In the genomic region with DNA sequence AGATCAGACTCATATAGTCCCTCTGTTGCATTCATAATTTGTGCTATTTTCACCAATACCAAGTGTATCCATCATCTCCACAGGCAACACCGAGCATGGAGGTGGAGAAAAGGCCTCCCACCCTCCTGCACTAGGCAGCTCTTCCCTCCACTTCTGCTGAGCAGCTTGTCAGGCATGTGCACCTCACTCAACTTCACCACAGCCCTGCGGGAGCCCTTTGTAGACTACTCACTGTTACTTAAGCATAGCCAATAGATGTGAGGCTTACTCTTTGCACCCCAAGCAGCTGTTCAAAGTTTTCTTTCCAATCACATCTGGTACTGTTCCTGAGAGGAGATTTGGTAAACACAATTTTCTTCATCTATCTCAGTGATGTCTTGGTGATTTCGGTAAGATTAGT, we compare ENCODE assay signal across 1 cellular context.
TF ChIP-seq lines count a peak whose summit lies in the region.

No MANE protein-coding gene starts in this region.

TF ChIP-seq in HepG2, 621 proteins besides CTCF, POLR2A, EP300 and RAD21 (continued from another document):
- TF ChIP-seq NRL (CRISPR knock-in tag; IDR thresholded peaks at IDR 0.05; ENCODE audit: borderline replicate concordance) (no peak), ZSCAN12 (CRISPR knock-in tag; IDR thresholded peaks at IDR 0.05) (no peak), ZBTB21 (CRISPR knock-in tag; IDR thresholded peaks at IDR 0.05) (no peak), ZNF432 (CRISPR knock-in tag; IDR thresholded peaks at IDR 0.05; ENCODE audit: borderline replicate concordance) (no peak), REXO4 (CRISPR knock-in tag; IDR thresholded peaks at IDR 0.05; ENCODE audit: borderline replicate concordance) (no peak), CCDC6 (CRISPR knock-in tag; IDR thresholded peaks at IDR 0.05) (no peak)
- TF ChIP-seq, protein P1, sequence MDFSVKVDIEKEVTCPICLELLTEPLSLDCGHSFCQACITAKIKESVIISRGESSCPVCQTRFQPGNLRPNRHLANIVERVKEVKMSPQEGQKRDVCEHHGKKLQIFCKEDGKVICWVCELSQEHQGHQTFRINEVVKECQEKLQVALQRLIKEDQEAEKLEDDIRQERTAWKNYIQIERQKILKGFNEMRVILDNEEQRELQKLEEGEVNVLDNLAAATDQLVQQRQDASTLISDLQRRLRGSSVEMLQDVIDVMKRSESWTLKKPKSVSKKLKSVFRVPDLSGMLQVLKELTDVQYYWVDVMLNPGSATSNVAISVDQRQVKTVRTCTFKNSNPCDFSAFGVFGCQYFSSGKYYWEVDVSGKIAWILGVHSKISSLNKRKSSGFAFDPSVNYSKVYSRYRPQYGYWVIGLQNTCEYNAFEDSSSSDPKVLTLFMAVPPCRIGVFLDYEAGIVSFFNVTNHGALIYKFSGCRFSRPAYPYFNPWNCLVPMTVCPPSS (IDR thresholded peaks at IDR 0.05): no peak
